In genomic region chr10:47042199-47042473, GRCh38 we compare ENCODE assay signal across 21 cellular contexts.
DNase-seq lines count a peak whose midpoint lies in the region; ATAC-seq, FAIRE-seq and TF ChIP-seq lines count a peak whose summit lies in the region.
"Had no signal": no experiment of that assay in that cellular context is flagged by ENCODE, and none has a peak within 500 bp of the region (broad histone marks: within the 10 kb centered on the region; RNA-seq: fewer than 3 reads in every experiment).

No MANE protein-coding gene starts in this region.

- no peak overlapping the region for H3K4me3 ChIP-seq in bronchial epithelial cell (ENCODE audit: low read depth, low read length)
- no peak overlapping the region for H3K4me3 ChIP-seq in lower lobe of right lung
- no peak overlapping the region for H3K4me3 ChIP-seq in spleen
- H3K4me3 ChIP-seq: GM23338 had no signal

- DNase-seq in left cardiac atrium (peak; percentile 7), left ventricle myocardium superior (no peak), bronchial epithelial cell (ENCODE audit: low read depth) (no peak), lower lobe of right lung (peak; percentile 14), spleen (peak; percentile 44), D341Med (ENCODE audit: low spot score) (no peak)
- DNase-seq: ACHN; BE2C; C1 segment of cervical spinal cord; CD4-positive, CD25-positive, alpha-beta regulatory T cell; CD8-positive, alpha-beta memory T cell; COR-L47; HCEC 1CT had no signal

- H3K27ac ChIP-seq in lower lobe of right lung: no peak overlapping the region
- H3K27ac ChIP-seq in spleen: no peak overlapping the region
- H3K27ac ChIP-seq: HL-60 had no signal

- peak; percentile 72 for FAIRE-seq in bronchial epithelial cell (lab: Jason Lieb, UNC)
- FAIRE-seq: A204.1, D721Med, G401.6, GM12891, H54 had no signal

- H3K9me3 ChIP-seq in lower lobe of right lung (no peaks in the 10 kb centered on the region), spleen (no peaks in the 10 kb centered on the region)
- H3K9me3 ChIP-seq: BE2C had no signal

- H3K27me3 ChIP-seq in bronchial epithelial cell (ENCODE audit: control insufficient read depth, insufficient read depth, low read length) (peaks cover 2% of the 10 kb centered on the region), lower lobe of right lung (ENCODE audit: low read depth) (no peaks in the 10 kb centered on the region), spleen (replicated peaks in 1 of 7) (no peaks in the 10 kb centered on the region)
- H3K27me3 ChIP-seq: BE2C had no signal

- TF ChIP-seq POLR2A in spleen (IDR thresholded peaks at IDR 0.05): no peak

- 77 to 98% (median 84%) methylated on average over 5 of the region's 5 CpGs for whole genome bisulfite sequencing in spleen, 5 donors

- ATAC-seq in left cardiac atrium (no peak), left ventricle myocardium superior (no peak), lower lobe of right lung (no peak), HG03342 (IDR thresholded peaks at IDR 0.05; ENCODE audit: unreplicated experiment) (no peak)
- ATAC-seq: GM23338 had no signal

- H3K4me1 ChIP-seq in lower lobe of right lung: peaks cover 4% of the 10 kb centered on the region
- no peaks in the 10 kb centered on the region for H3K4me1 ChIP-seq in spleen

- no peaks in the 10 kb centered on the region for H3K36me3 ChIP-seq in bronchial epithelial cell (ENCODE audit: control insufficient read depth, insufficient read depth, low read length)
- no peaks in the 10 kb centered on the region for H3K36me3 ChIP-seq in lower lobe of right lung
- no peaks in the 10 kb centered on the region for H3K36me3 ChIP-seq in spleen
- H3K36me3 ChIP-seq: BE2C had no signal

- no peak for TF ChIP-seq CTCF in bronchial epithelial cell (IDR thresholded peaks at IDR 0.05; ENCODE audit: insufficient read depth, low read length, severe bottlenecking)
- TF ChIP-seq CTCF in lower lobe of right lung (IDR thresholded peaks at IDR 0.05): no peak
- no peak for TF ChIP-seq CTCF in spleen (IDR thresholded peaks at IDR 0.05 in 8 of 11, conservative IDR thresholded peaks at IDR 0.05 in 3 of 11)

- intact Hi-C loops in left cardiac atrium (cut with DNase I): no loop called here
- intact Hi-C loops in left ventricle myocardium superior (cut with micrococcal nuclease): no loop called here
- intact Hi-C loops in lower lobe of right lung (cut with DNase I): loop anchor here (10.0 kb wide), 1 partner anchor 273 kb away; no protein-coding TSS in a partner anchor
- intact Hi-C loops in spleen (cut with DNase I; ENCODE audit: low total_unique reads): no loop called here

Comparison
In these comparisons a context has a peak if more than half of its experiments do, and no peak if none do; other contexts are left out.
1. DNase-seq: peak in left cardiac atrium (single experiment), lower lobe of right lung (single experiment) and spleen (single experiment); none in left ventricle myocardium superior (single experiment), bronchial epithelial cell (single experiment) and D341Med (single experiment).